ENCODE assay signal across 1 cellular context in the genomic region with DNA sequence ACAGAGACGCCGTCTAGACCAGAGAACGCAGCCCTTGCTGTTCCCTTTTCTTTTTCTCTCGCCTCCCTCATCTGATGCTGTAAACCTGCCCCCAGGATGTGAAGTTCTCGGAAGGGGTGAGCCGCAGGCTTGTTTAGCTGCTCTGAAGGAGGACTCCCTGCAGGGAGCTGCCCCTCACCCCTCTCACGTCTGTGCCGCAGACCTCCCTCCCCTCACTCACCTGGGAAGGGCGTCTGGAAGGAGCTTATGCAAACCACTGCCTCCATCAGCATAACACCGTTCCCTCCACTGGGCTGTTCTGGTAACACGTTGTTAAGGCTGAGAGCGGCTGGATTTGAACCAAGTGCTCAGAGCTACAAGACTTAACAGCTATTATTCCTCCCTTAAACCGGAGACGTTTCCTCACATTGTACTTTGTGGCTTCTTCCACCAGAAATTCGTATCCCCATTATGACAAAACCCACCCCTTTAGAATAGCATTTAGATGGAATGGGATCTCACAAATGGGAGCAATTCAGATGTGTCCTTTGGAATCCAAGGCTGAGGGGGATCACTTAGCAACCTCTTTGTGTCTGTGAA.
TF ChIP-seq lines count a peak whose summit lies in the region.

No MANE protein-coding gene starts in this region.

TF ChIP-seq in WTC11, 78 proteins besides CTCF, POLR2A, EP300 and RAD21 (continued from another document):
- TF ChIP-seq, protein P1, sequence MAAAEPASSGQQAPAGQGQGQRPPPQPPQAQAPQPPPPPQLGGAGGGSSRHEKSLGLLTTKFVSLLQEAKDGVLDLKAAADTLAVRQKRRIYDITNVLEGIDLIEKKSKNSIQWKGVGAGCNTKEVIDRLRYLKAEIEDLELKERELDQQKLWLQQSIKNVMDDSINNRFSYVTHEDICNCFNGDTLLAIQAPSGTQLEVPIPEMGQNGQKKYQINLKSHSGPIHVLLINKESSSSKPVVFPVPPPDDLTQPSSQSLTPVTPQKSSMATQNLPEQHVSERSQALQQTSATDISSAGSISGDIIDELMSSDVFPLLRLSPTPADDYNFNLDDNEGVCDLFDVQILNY (CRISPR knock-in tag; IDR thresholded peaks at IDR 0.05): no peak
- TF ChIP-seq ZNF423 (CRISPR knock-in tag; IDR thresholded peaks at IDR 0.05) (peak; percentile 72), JAZF1 (CRISPR knock-in tag; IDR thresholded peaks at IDR 0.05) (no peak), ETV6 (CRISPR knock-in tag; IDR thresholded peaks at IDR 0.05) (peak; percentile 47; the same call in 1 of the 2 replicates), ZNF121 (CRISPR knock-in tag; IDR thresholded peaks at IDR 0.05) (peak; percentile 7; the same call in 1 of the 2 replicates), ZBTB21 (CRISPR knock-in tag; IDR thresholded peaks at IDR 0.05; ENCODE audit: borderline replicate concordance) (0 out of 2 replicates have a peak, but pooled peaks have one; percentile 50), TEAD1 (CRISPR knock-in tag; IDR thresholded peaks at IDR 0.05) (no peak), ZNF263 (CRISPR knock-in tag; IDR thresholded peaks at IDR 0.05; ENCODE audit: low read depth) (no peak), NR1H2 (CRISPR knock-in tag; IDR thresholded peaks at IDR 0.05) (no peak)
TF ChIP-seq in WTC11: peak in this region for 5.
